ENCODE assay signal across 12 cellular contexts in genomic region chr7:100372694-100373093, GRCh38. TPM values are rescaled to one million over a fixed set of nuclear protein-coding genes. Genes with fewer than 3 reads are reported as not detected.
DNase-seq lines count a peak whose midpoint lies in the region; ATAC-seq and TF ChIP-seq lines count a peak whose summit lies in the region.
"Had no signal": no experiment of that assay in that cellular context is flagged by ENCODE, and none has a peak within 500 bp of the region (broad histone marks: within the 10 kb centered on the region; RNA-seq: fewer than 3 reads in every experiment).

No MANE protein-coding gene starts in this region.

- no peaks in the 10 kb centered on the region for H4K20me1 ChIP-seq in Loucy (ENCODE audit: insufficient read depth, low read length, poor library complexity, severe bottlenecking)

- H3K4me2 ChIP-seq in Loucy (ENCODE audit: low read depth, low read length, poor library complexity, severe bottlenecking) = peak overlapping the region; percentile 40
- H3K4me2 ChIP-seq in trophoblast cell (ENCODE audit: low read length) = no peak overlapping the region

- no peaks in the 10 kb centered on the region for H3K27me3 ChIP-seq in Loucy (ENCODE audit: insufficient read depth, low read length, poor library complexity, severe bottlenecking)
- H3K27me3 ChIP-seq in trophoblast cell (ENCODE audit: insufficient read depth, low read length) = no peaks in the 10 kb centered on the region
- peaks cover 0 to 16% of the 10 kb centered on the region in 2 donors for H3K27me3 ChIP-seq in tibial artery

- no peaks in the 10 kb centered on the region for H3F3A ChIP-seq in Loucy (ENCODE audit: low read depth)

- no peaks in the 10 kb centered on the region for H3K79me1 ChIP-seq in trophoblast cell (ENCODE audit: low read length)

- H3K18ac ChIP-seq in trophoblast cell (ENCODE audit: low read length) = no peak overlapping the region

- DNase-seq in CD14-positive monocyte (ENCODE audit: low spot score) (peak; percentile 45), trophoblast cell (no peak), OCI-M2 (lab: John Stamatoyannopoulos, UW; ENCODE audit: unreplicated experiment) (no peak), tibial artery (no peak), HEK293T (ENCODE audit: extremely low spot score) (no peak), kidney glomerular epithelial cell (lab: John Stamatoyannopoulos, UW) (no peak)
- DNase-seq in effector memory CD8-positive, alpha-beta T cell = no peak
- DNase-seq: COR-L47, foreskin melanocyte, RPMI8226 had no signal

- no peak for ATAC-seq in effector memory CD8-positive, alpha-beta T cell (replicated peaks)

- H3K4me3 ChIP-seq in Loucy (ENCODE audit: low read length, poor library complexity, severe bottlenecking) (peak overlapping the region; percentile 23), trophoblast cell (ENCODE audit: low read depth, low read length) (no peak overlapping the region), tibial artery (no peak overlapping the region)
- H3K4me3 ChIP-seq: prostate gland had no signal

- H3K27ac ChIP-seq in trophoblast cell (ENCODE audit: low read depth, low read length) (no peak overlapping the region), tibial artery (no peak overlapping the region)
- H3K27ac ChIP-seq: prostate gland had no signal

- intact Hi-C loops in CD14-positive monocyte (cut with micrococcal nuclease) = no loop called here
- intact Hi-C loops in tibial artery (cut with DNase I; ENCODE audit: low total_unique reads) = no loop called here

- H2BK12ac ChIP-seq in trophoblast cell (ENCODE audit: low read length) = no peak overlapping the region

- H2AFZ ChIP-seq in Loucy (ENCODE audit: low read length) (no peak overlapping the region), trophoblast cell (ENCODE audit: insufficient read depth, low read length, poor library complexity) (no peak overlapping the region)

- H3K36me3 Mint-ChIP-seq in CD14-positive monocyte = peaks cover 27 to 36% of the 10 kb centered on the region in 2 donors
- H3K36me3 Mint-ChIP-seq in effector memory CD8-positive, alpha-beta T cell (ENCODE audit: insufficient read depth) = peaks cover 13% of the 10 kb centered on the region

- H4K12ac ChIP-seq in trophoblast cell (ENCODE audit: low read depth, low read length) = peak overlapping the region; percentile 39

- H3K4me1 ChIP-seq in Loucy (ENCODE audit: insufficient read depth, low read length, poor library complexity, severe bottlenecking) (peaks cover 17% of the 10 kb centered on the region), trophoblast cell (ENCODE audit: control insufficient read depth in 1 of 2, insufficient read depth in 2 of 2, low read length in 2 of 2) (no peaks in the 10 kb centered on the region), tibial artery (peaks cover 0 to 3% (median 0%) of the 10 kb centered on the region in 4 donors)

- H3K36me3 ChIP-seq in Loucy (ENCODE audit: insufficient read depth, low read length) = no peaks in the 10 kb centered on the region
- peaks cover 0 to 2% of the 10 kb centered on the region in 2 experiments for H3K36me3 ChIP-seq in trophoblast cell (ENCODE audit: control insufficient read depth in 1 of 2, insufficient read depth in 2 of 2, low read length in 2 of 2)
- H3K36me3 ChIP-seq in tibial artery = peaks cover 0 to 16% (median under 1%) of the 10 kb centered on the region in 3 donors
- H3K36me3 ChIP-seq: prostate gland had no signal

- H4K91ac ChIP-seq in trophoblast cell (ENCODE audit: low read depth, low read length) = no peak overlapping the region

- peaks cover 86% of the 10 kb centered on the region for H3K4me1 Mint-ChIP-seq in CD14-positive monocyte
- peaks cover 22 to 29% of the 10 kb centered on the region in 2 donors for H3K4me1 Mint-ChIP-seq in effector memory CD8-positive, alpha-beta T cell (ENCODE audit: low read depth in 2 of 2)

- no peak overlapping the region for H3K14ac ChIP-seq in trophoblast cell (ENCODE audit: low read length)

- WGBS in trophoblast cell (ENCODE audit: extremely low coverage, insufficient coverage, insufficient read length) = no CpG with 5 or more reads among the region's 6 CpGs

- H3K9ac ChIP-seq in Loucy (ENCODE audit: low read depth, low read length, poor library complexity, severe bottlenecking) (peak overlapping the region; percentile 61), trophoblast cell (ENCODE audit: low read length) (no peak overlapping the region)

- H3K4ac ChIP-seq in trophoblast cell (ENCODE audit: low read depth, low read length) = no peak overlapping the region

- CTCF ChIA-PET in HEK293T (lab: Yijun Ruan, JAX) = no interaction called here

- H3K79me2 ChIP-seq in Loucy (ENCODE audit: insufficient read depth, low read length) (no peaks in the 10 kb centered on the region), trophoblast cell (ENCODE audit: control insufficient read depth, insufficient read depth, low read length, poor library complexity) (no peaks in the 10 kb centered on the region)

- H3K9me3 ChIP-seq in Loucy (ENCODE audit: insufficient read depth, low read depth, low read length) = no peaks in the 10 kb centered on the region
- no peaks in the 10 kb centered on the region for H3K9me3 ChIP-seq in trophoblast cell (ENCODE audit: insufficient read depth, low read depth, low read length)
- H3K9me3 ChIP-seq in tibial artery = no peaks in the 10 kb centered on the region
- H3K9me3 ChIP-seq: prostate gland had no signal

- peak overlapping the region; percentile 96 to 98 for H3K4me3 Mint-ChIP-seq in CD14-positive monocyte
- peak overlapping the region in 1 of 2 donors; percentile 49 for H3K4me3 Mint-ChIP-seq in effector memory CD8-positive, alpha-beta T cell

- no peak overlapping the region for H4K8ac ChIP-seq in trophoblast cell (ENCODE audit: low read depth, low read length)

- H2BK120ac ChIP-seq in trophoblast cell (ENCODE audit: insufficient read depth, low read length, poor library complexity) = no peak overlapping the region

- POLR2A ChIA-PET in HEK293T (lab: Yijun Ruan, JAX) = no interaction called here

- no peaks in the 10 kb centered on the region for H3K9me3 Mint-ChIP-seq in CD14-positive monocyte
- no peaks in the 10 kb centered on the region for H3K9me3 Mint-ChIP-seq in effector memory CD8-positive, alpha-beta T cell

- H3K23ac ChIP-seq in trophoblast cell (ENCODE audit: low read length) = no peak overlapping the region

- H2AK5ac ChIP-seq in trophoblast cell (ENCODE audit: low read length) = no peak overlapping the region

- no peak overlapping the region for H2BK5ac ChIP-seq in trophoblast cell (ENCODE audit: low read depth, low read length, poor library complexity)

- TF ChIP-seq CTCF in CD14-positive monocyte (IDR thresholded peaks at IDR 0.05) (no peak), Loucy (conservative IDR thresholded peaks at IDR 0.05; ENCODE audit: low read length) (no peak), tibial artery (IDR thresholded peaks at IDR 0.05) (no peak)

- peaks cover 0 to 6% (median 0%) of the 10 kb centered on the region in 3 donors for H3K27me3 Mint-ChIP-seq in CD14-positive monocyte (ENCODE audit: low read depth in 3 of 3)
- H3K27me3 Mint-ChIP-seq in effector memory CD8-positive, alpha-beta T cell = no peaks in the 10 kb centered on the region

- peak overlapping the region; percentile 99 to 100 (median 99) for H3K27ac Mint-ChIP-seq in CD14-positive monocyte
- peak overlapping the region; percentile 80 to 87 for H3K27ac Mint-ChIP-seq in effector memory CD8-positive, alpha-beta T cell

- no peaks in the 10 kb centered on the region for H3K9me2 ChIP-seq in Loucy (replicated peaks; ENCODE audit: low read depth, low read length)

TF ChIP-seq in HEK293T, 16 proteins besides CTCF, POLR2A, EP300 and RAD21:
- no peak for TF ChIP-seq L3MBTL2 (conservative IDR thresholded peaks at IDR 0.05)
- no peak for TF ChIP-seq ZNF384 (IDR thresholded peaks at IDR 0.05)
- TF ChIP-seq SP1 (IDR thresholded peaks at IDR 0.05) = no peak
- TF ChIP-seq CTBP1 (IDR thresholded peaks at IDR 0.05; ENCODE audit: borderline replicate concordance) = no peak
- TF ChIP-seq SUZ12 (IDR thresholded peaks at IDR 0.05) = no peak
- no peak for TF ChIP-seq ELF4 (IDR thresholded peaks at IDR 0.05)
- no peak for TF ChIP-seq PKNOX1 (IDR thresholded peaks at IDR 0.05)
- no peak for TF ChIP-seq FOXM1 (IDR thresholded peaks at IDR 0.05; ENCODE audit: borderline replicate concordance)
- TF ChIP-seq NFRKB (IDR thresholded peaks at IDR 0.05) = no peak
- TF ChIP-seq LEF1 (IDR thresholded peaks at IDR 0.05; ENCODE audit: borderline replicate concordance) = no peak
- no peak for TF ChIP-seq HDGF (IDR thresholded peaks at IDR 0.05; ENCODE audit: borderline replicate concordance)
- no peak for TF ChIP-seq TARDBP (IDR thresholded peaks at IDR 0.05)
- no peak for TF ChIP-seq FOXK2 (IDR thresholded peaks at IDR 0.05)
- no peak for TF ChIP-seq BHLHE40 (IDR thresholded peaks at IDR 0.05; ENCODE audit: borderline replicate concordance)
- TF ChIP-seq ARNT (IDR thresholded peaks at IDR 0.05) = no peak
- no peak for TF ChIP-seq FOXA1 (IDR thresholded peaks at IDR 0.05)

RNA-seq across cellular contexts. Expression of gene PILRA, which starts 0.6 kb away (rescaled TPM):
- polyA plus RNA-seq in CD14-positive monocyte = 100 to 1,000 TPM; 364 to 491 TPM
- polyA plus RNA-seq in trophoblast cell (2013) = 2.5 and 2.9 TPM in 2 replicates

RNA-seq across cellular contexts. Expression of gene PILRB, which starts 14.8 kb away (rescaled TPM):
- 1 to 10 TPM; 1.7 to 2.2 TPM for polyA plus RNA-seq in CD14-positive monocyte
- 16.4 and 18.2 TPM in 2 replicates for polyA plus RNA-seq in trophoblast cell (2013)

RNA-seq across cellular contexts. Expression of gene ZCWPW1, which starts 55.8 kb away (rescaled TPM):
- 1 to 10 TPM in 1 of 2 donors, under 1 TPM in 1; 0.60 to 1.2 TPM for polyA plus RNA-seq in CD14-positive monocyte
- polyA plus RNA-seq in trophoblast cell (2013) = 1.6 and 2.0 TPM in 2 replicates

RNA-seq across cellular contexts. Expression of gene MEPCE, which starts 56.9 kb away (rescaled TPM):
- 1 to 10 TPM; 2.9 to 3.3 TPM for polyA plus RNA-seq in CD14-positive monocyte
- polyA plus RNA-seq in trophoblast cell (2013) = 21.4 and 21.7 TPM in 2 replicates
